ENCODE assay signal across 9 cellular contexts in genomic region chr2:47225061-47225783, GRCh38. TPM values are rescaled to one million over a fixed set of nuclear protein-coding genes. Genes with fewer than 3 reads are reported as not detected.
A peak's percentile ranks its signal among the peaks of the same experiment; 100 is the strongest.
DNase-seq lines count a peak whose midpoint lies in the region; ATAC-seq and TF ChIP-seq lines count a peak whose summit lies in the region.
"Had no signal": no experiment of that assay in that cellular context is flagged by ENCODE, and none has a peak within 500 bp of the region (broad histone marks: within the 10 kb centered on the region; RNA-seq: fewer than 3 reads in every experiment).

No MANE protein-coding gene starts in this region.

- peak overlapping the region; percentile 99 for H4K91ac ChIP-seq in mesenchymal stem cell (ENCODE audit: low read length)

- H3K4ac ChIP-seq in mesenchymal stem cell (ENCODE audit: low read depth in 1 of 2, low read length in 2 of 2): peak overlapping the region; percentile 44 to 93

- peak; percentile 12 for DNase-seq in COR-L47 (lab: John Stamatoyannopoulos, UW)
- DNase-seq in NCI-H2171 (lab: John Stamatoyannopoulos, UW): peak; percentile 13
- DNase-seq in chondrocyte (ENCODE audit: low spot score): no peak
- peak; percentile 93 for DNase-seq in mesenchymal stem cell
- DNase-seq in GM13976 (ENCODE audit: low spot score): no peak
- DNase-seq in activated effector memory CD4-positive, alpha-beta T cell treated with anti-CD3 and anti-CD28 coated beads, Interleukin-2, amount 50 U/mL, for 16 hours: no peak
- DNase-seq: NCI-H2107 had no signal

- H3K4me1 Mint-ChIP-seq in chondrocyte (ENCODE audit: low read depth): peaks cover 60% of the 10 kb centered on the region

- no peak overlapping the region for H3K4me3 ChIP-seq in mesenchymal stem cell (ENCODE audit: insufficient read depth in 1 of 2, low read depth in 1 of 2, low read length in 2 of 2)

- ATAC-seq in HG03139 (IDR thresholded peaks at IDR 0.05; ENCODE audit: unreplicated experiment) (no peak), HG02588 (IDR thresholded peaks at IDR 0.05; ENCODE audit: unreplicated experiment) (no peak)

- peak overlapping the region; percentile 100 for H2AK5ac ChIP-seq in mesenchymal stem cell (ENCODE audit: low read length, severe bottlenecking)

- peaks cover 23% of the 10 kb centered on the region for H3K4me1 ChIP-seq in mesenchymal stem cell (ENCODE audit: control insufficient read depth, insufficient read depth, low read depth, low read length)

- H3K27ac Mint-ChIP-seq in chondrocyte (ENCODE audit: unreplicated experiment): peak overlapping the region; percentile 57

- H3K9me3 Mint-ChIP-seq in chondrocyte (ENCODE audit: low read depth): peaks cover 3% of the 10 kb centered on the region

- no peak for TF ChIP-seq CTCF in chondrocyte (IDR thresholded peaks at IDR 0.05)
- no peak for TF ChIP-seq CTCF in GM13976 (IDR thresholded peaks at IDR 0.05; ENCODE audit: borderline replicate concordance, control extremely low read depth, extremely low read depth, insufficient read depth, missing control alignments)

- 0% methylated on average over 7 of the region's 8 CpGs for WGBS in mesenchymal stem cell

- no peak overlapping the region for H3K23ac ChIP-seq in mesenchymal stem cell (ENCODE audit: low read length in 2 of 2)

- H3K9ac ChIP-seq in mesenchymal stem cell (ENCODE audit: low read length): no peak overlapping the region

- peak overlapping the region; percentile 96 for H2BK120ac ChIP-seq in mesenchymal stem cell (ENCODE audit: low read depth, low read length)

- H4K8ac ChIP-seq in mesenchymal stem cell (ENCODE audit: low read length): peak overlapping the region; percentile 98

- no peaks in the 10 kb centered on the region for H3K36me3 ChIP-seq in mesenchymal stem cell (ENCODE audit: control insufficient read depth in 1 of 2, insufficient read depth in 2 of 2, low read depth in 1 of 2, low read length in 2 of 2)

- H2AFZ ChIP-seq in mesenchymal stem cell (ENCODE audit: low read depth, low read length): no peak overlapping the region

- H2BK12ac ChIP-seq in mesenchymal stem cell (ENCODE audit: low read length in 2 of 2): peak overlapping the region; percentile 2 to 100

- H3K27ac ChIP-seq in mesenchymal stem cell (ENCODE audit: low read length, poor library complexity, severe bottlenecking): peak overlapping the region; percentile 93

- peak overlapping the region; percentile 3 for H3K4me2 ChIP-seq in mesenchymal stem cell (ENCODE audit: low read length, poor library complexity, severe bottlenecking)

- H3K14ac ChIP-seq in mesenchymal stem cell (ENCODE audit: low read length in 2 of 2): no peak overlapping the region

- no peaks in the 10 kb centered on the region for H3K36me3 Mint-ChIP-seq in chondrocyte (ENCODE audit: low read depth)

- no peaks in the 10 kb centered on the region for H3K27me3 Mint-ChIP-seq in chondrocyte (ENCODE audit: low read depth)

- H3K9me3 ChIP-seq in mesenchymal stem cell (ENCODE audit: control insufficient read depth, low read length): no peaks in the 10 kb centered on the region

- in situ Hi-C loops in GM13976 (cut with MboI; ENCODE audit: low sequenced_read_pairs, unreplicated experiment): no loop called here

- peak overlapping the region; percentile 60 for H2BK15ac ChIP-seq in mesenchymal stem cell (ENCODE audit: low read depth, poor library complexity, severe bottlenecking)

- peak overlapping the region; percentile 93 for H2BK5ac ChIP-seq in mesenchymal stem cell (ENCODE audit: low read depth, low read length, poor library complexity, severe bottlenecking)

- H3K4me3 Mint-ChIP-seq in chondrocyte (ENCODE audit: unreplicated experiment): no peak overlapping the region

- peak overlapping the region; percentile 95 to 99 for H3K18ac ChIP-seq in mesenchymal stem cell (ENCODE audit: low read depth in 1 of 2, low read length in 2 of 2)

- peaks cover 1% of the 10 kb centered on the region for H3K79me1 ChIP-seq in mesenchymal stem cell (replicated peaks; ENCODE audit: low read length, poor library complexity, severe bottlenecking)

- no peaks in the 10 kb centered on the region for H3K27me3 ChIP-seq in mesenchymal stem cell (ENCODE audit: control insufficient read depth in 1 of 2, insufficient read depth in 1 of 2, low read length in 2 of 2)

RNA-seq across cellular contexts. Expression of gene CALM2, which starts 48.9 kb away (rescaled TPM):
- total RNA-seq in chondrocyte: 677 to 769 TPM (median 696 TPM) in 3 replicates
- 708 TPM for polyA plus RNA-seq in mesenchymal stem cell (2013, experiment 1 of 2)
- polyA plus RNA-seq in mesenchymal stem cell (2013, experiment 2 of 2): 761 TPM

Comparison
In these comparisons a context has a peak if more than half of its experiments do, and no peak if none do; other contexts are left out.
1. DNase-seq: peak in COR-L47 (single experiment), NCI-H2171 (single experiment) and mesenchymal stem cell (single experiment); none in chondrocyte (single experiment), GM13976 (single experiment) and activated effector memory CD4-positive, alpha-beta T cell treated with anti-CD3 and anti-CD28 coated beads, Interleukin-2, amount 50 U/mL, for 16 hours (single experiment).